Comparison of ENCODE assay signal across 24 cellular contexts in genomic region chrX:1077140-1077539, GRCh38.
DNase-seq lines count a peak whose midpoint lies in the region; ATAC-seq, FAIRE-seq and TF ChIP-seq lines count a peak whose summit lies in the region.
"Had no signal": no experiment of that assay in that cellular context is flagged by ENCODE, and none has a peak within 500 bp of the region (broad histone marks: within the 10 kb centered on the region; RNA-seq: fewer than 3 reads in every experiment).

No MANE protein-coding gene starts in this region.

- H4K91ac ChIP-seq in neuronal stem cell (ENCODE audit: low read depth, low read length, poor library complexity), result no peak overlapping the region

- H2AFZ ChIP-seq in neuronal stem cell (ENCODE audit: low read length), result peak overlapping the region; percentile 86

- H3K27ac ChIP-seq in neuronal stem cell (replicated peaks; ENCODE audit: low read length) (peak overlapping the region; percentile 7), psoas muscle (no peak overlapping the region)
- H3K27ac ChIP-seq: breast epithelium, esophagus muscularis mucosa, HL-60 had no signal

- H3K4ac ChIP-seq in neuronal stem cell (ENCODE audit: low read length), result no peak overlapping the region

- H3K14ac ChIP-seq in neuronal stem cell (ENCODE audit: low read length), result no peak overlapping the region

- TF ChIP-seq POLR2A in H54 (IDR thresholded peaks at IDR 0.05; ENCODE audit: low read depth, low read length), result no peak

- no peak overlapping the region for H2BK12ac ChIP-seq in neuronal stem cell (ENCODE audit: low read length)

- H2BK120ac ChIP-seq in neuronal stem cell (ENCODE audit: low read depth, low read length), result no peak overlapping the region

- no peak overlapping the region for H2BK15ac ChIP-seq in neuronal stem cell (ENCODE audit: low read length)

- FAIRE-seq in H54 (lab: Jason Lieb, UNC), result no peak

- H3K27me3 Mint-ChIP-seq in activated T-cell treated with anti-CD3 and anti-CD28 coated beads, Interleukin-2, amount 50 U/mL, for 4 hours (ENCODE audit: low read depth), result peaks cover 26% of the 10 kb centered on the region
- H3K27me3 Mint-ChIP-seq in chondrocyte (ENCODE audit: low read depth), result peaks cover 14% of the 10 kb centered on the region

- no peak for DNase-seq in activated T-cell treated with anti-CD3 and anti-CD28 coated beads, Interleukin-2, amount 50 U/mL, for 4 hours
- no peak for DNase-seq in activated T-cell treated with anti-CD3 and anti-CD28 coated beads, Interleukin-2, amount 50 U/mL, for 48 hours
- DNase-seq in KBM-7 (peak; percentile 41), chondrocyte (ENCODE audit: low spot score) (no peak), neuronal stem cell (ENCODE audit: low spot score) (no peak), psoas muscle (no peak), NCI-H1105 (lab: John Stamatoyannopoulos, UW) (no peak), H54 (ENCODE audit: insufficient read length, low spot score) (no peak)
- DNase-seq: COR-L47; dermis blood vessel endothelial cell; IMR-90; left colon; MG63; midbrain; NCI-H2029; NCI-H510A treated with DMSO at 0.1 percent for 48 hours; Right ventricle myocardium superior; stimulated activated naive CD8-positive, alpha-beta T cell treated with anti-CD3 and anti-CD28 coated beads, Interleukin-15, Interleukin-2, amounts not matched to agents 100 U/mL and 50 U/mL, for 24 hours; trophoblast cell had no signal

- H4K8ac ChIP-seq in neuronal stem cell (ENCODE audit: low read depth, low read length), result no peak overlapping the region

- ATAC-seq in activated T-cell treated with anti-CD3 and anti-CD28 coated beads, Interleukin-2, amount 50 U/mL, for 4 hours, result no peak
- no peak for ATAC-seq in psoas muscle
- ATAC-seq: left colon; sciatic nerve; stimulated activated naive CD8-positive, alpha-beta T cell treated with anti-CD3 and anti-CD28 coated beads, Interleukin-15, Interleukin-2, amounts not matched to agents 100 U/mL and 50 U/mL, for 24 hours had no signal

- H2AK5ac ChIP-seq in neuronal stem cell (ENCODE audit: low read depth, low read length), result no peak overlapping the region

- H3K4me3 ChIP-seq in neuronal stem cell (ENCODE audit: low read length in 2 of 2) (peak overlapping the region in 1 of 2 donors; percentile 29), psoas muscle (no peak overlapping the region)
- H3K4me3 ChIP-seq: breast epithelium, esophagus muscularis mucosa, MG63 had no signal

- H3K4me2 ChIP-seq in neuronal stem cell (ENCODE audit: insufficient read depth, low read length, poor library complexity, severe bottlenecking), result no peak overlapping the region

- intact Hi-C loops in psoas muscle (cut with DNase I), result no loop called here

- peaks cover 13% of the 10 kb centered on the region for H3K9me3 Mint-ChIP-seq in activated T-cell treated with anti-CD3 and anti-CD28 coated beads, Interleukin-2, amount 50 U/mL, for 4 hours
- H3K9me3 Mint-ChIP-seq in chondrocyte (ENCODE audit: low read depth), result peaks cover 11% of the 10 kb centered on the region

- WGBS in neuronal stem cell (ENCODE audit: extremely low coverage in 2 of 2, insufficient read length in 2 of 2, insufficient replicate concordance in 1 of 2), 2 donors, result no CpG with 5 or more reads among the region's 15 CpGs
- WGBS in psoas muscle, 3 donors, result 36 to 41% (median 41%) methylated on average over 15 of the region's 15 CpGs

- in situ Hi-C loops in KBM-7 (cut with MboI; ENCODE audit: low pct_unique_long_range_greater_than_20kb, low sequenced_read_pairs), result no loop called here

- peak overlapping the region; percentile 9 for H3K4me3 Mint-ChIP-seq in activated T-cell treated with anti-CD3 and anti-CD28 coated beads, Interleukin-2, amount 50 U/mL, for 4 hours
- H3K4me3 Mint-ChIP-seq in chondrocyte (ENCODE audit: unreplicated experiment), result peak overlapping the region; percentile 50
- H3K4me3 Mint-ChIP-seq: activated naive CD8-positive, alpha-beta T cell had no signal

- no peak overlapping the region for H2BK5ac ChIP-seq in neuronal stem cell (ENCODE audit: low read length)

- H3K27me3 ChIP-seq in neuronal stem cell (ENCODE audit: control insufficient read depth in 3 of 3, insufficient read depth in 3 of 3, low read depth in 1 of 3, low read length in 3 of 3), result no peaks in the 10 kb centered on the region
- H3K27me3 ChIP-seq in psoas muscle (ENCODE audit: insufficient read depth in 3 of 3, low read length in 2 of 3), result no peaks in the 10 kb centered on the region
- H3K27me3 ChIP-seq: breast epithelium, MG63 had no signal

- no peaks in the 10 kb centered on the region for H3K36me3 Mint-ChIP-seq in activated T-cell treated with anti-CD3 and anti-CD28 coated beads, Interleukin-2, amount 50 U/mL, for 4 hours (ENCODE audit: insufficient read depth)
- no peaks in the 10 kb centered on the region for H3K36me3 Mint-ChIP-seq in chondrocyte (ENCODE audit: low read depth)

- H3K9ac ChIP-seq in neuronal stem cell (ENCODE audit: low read depth, low read length, poor library complexity), result no peak overlapping the region

- H3K9me3 ChIP-seq in neuronal stem cell (replicated peaks in 1 of 2; ENCODE audit: control insufficient read depth in 2 of 2, insufficient read depth in 1 of 2, low read depth in 1 of 2, low read length in 2 of 2) (peaks cover 4 to 8% of the 10 kb centered on the region in 2 donors), psoas muscle (no peaks in the 10 kb centered on the region)
- H3K9me3 ChIP-seq: MG63 had no signal

- TF ChIP-seq CTCF in chondrocyte (IDR thresholded peaks at IDR 0.05), result no peak
- no peak for TF ChIP-seq CTCF in psoas muscle (IDR thresholded peaks at IDR 0.05)

- H3K36me3 ChIP-seq in neuronal stem cell (replicated peaks in 1 of 2; ENCODE audit: control insufficient read depth in 2 of 2, insufficient read depth in 2 of 2, low read length in 2 of 2) (no peaks in the 10 kb centered on the region), psoas muscle (ENCODE audit: insufficient read depth in 1 of 2, low read depth in 1 of 2) (no peaks in the 10 kb centered on the region)
- H3K36me3 ChIP-seq: breast epithelium, esophagus muscularis mucosa, MG63 had no signal

- no peak overlapping the region for H3K18ac ChIP-seq in neuronal stem cell (ENCODE audit: low read length)

- H3K27ac Mint-ChIP-seq in chondrocyte (ENCODE audit: unreplicated experiment), result no peak overlapping the region
- H3K27ac Mint-ChIP-seq: activated naive CD8-positive, alpha-beta T cell had no signal

- H3K23ac ChIP-seq in neuronal stem cell (ENCODE audit: low read depth, low read length, poor library complexity), result no peak overlapping the region

- H3K79me1 ChIP-seq in neuronal stem cell (ENCODE audit: low read depth, low read length), result no peaks in the 10 kb centered on the region

- H3K4me1 Mint-ChIP-seq in activated T-cell treated with anti-CD3 and anti-CD28 coated beads, Interleukin-2, amount 50 U/mL, for 4 hours (ENCODE audit: low read depth), result peaks cover 5% of the 10 kb centered on the region
- H3K4me1 Mint-ChIP-seq in chondrocyte (ENCODE audit: low read depth), result no peaks in the 10 kb centered on the region

- H3K4me1 ChIP-seq in neuronal stem cell (ENCODE audit: control insufficient read depth in 2 of 2, insufficient read depth in 1 of 2, low read depth in 1 of 2, low read length in 2 of 2), result peaks cover 4 to 8% of the 10 kb centered on the region in 2 donors
- no peaks in the 10 kb centered on the region for H3K4me1 ChIP-seq in psoas muscle
- H3K4me1 ChIP-seq: breast epithelium, esophagus muscularis mucosa had no signal
